15 cellular contexts compared by ENCODE assay signal in genomic region chr20:6058684-6059295, GRCh38. TPM values are rescaled to one million over a fixed set of nuclear protein-coding genes. Genes with fewer than 3 reads are reported as not detected.
A peak's percentile ranks its signal among the peaks of the same experiment; 100 is the strongest.
DNase-seq lines count a peak whose midpoint lies in the region; ATAC-seq, FAIRE-seq and TF ChIP-seq lines count a peak whose summit lies in the region.
"Had no signal": no experiment of that assay in that cellular context is flagged by ENCODE, and none has a peak within 500 bp of the region (broad histone marks: within the 10 kb centered on the region; RNA-seq: fewer than 3 reads in every experiment).

No MANE protein-coding gene starts in this region.

- peak; percentile 63 for DNase-seq in NCI-H2196 (lab: John Stamatoyannopoulos, UW; ENCODE audit: unreplicated experiment)
- peak; percentile 57 for DNase-seq in bronchial epithelial cell (ENCODE audit: low read depth)
- DNase-seq in pancreas, result peak in 1 of 6 donors; percentile 34
- no peak for DNase-seq in islet precursor cell
- no peak for DNase-seq in H54 (ENCODE audit: insufficient read length, low spot score)
- DNase-seq: activated B cell treated with CpG ODN at 0.5 μM for 24 hours; activated T-cell treated with anti-CD3 and anti-CD28 coated beads, Interleukin-2, amount 50 U/mL, for 24 hours; BE2C; EL; stimulated activated CD4-positive, alpha-beta T cell treated with anti-CD3 and anti-CD28 coated beads, Interleukin-2, amount 100 ng/mL, for 48 hours; stimulated activated naive B cell treated with anti-CD40 and anti-IgM and Interleukin-4, amounts not matched to agents 10 μg/mL and 1 μg/mL and 100 μg/mL, for 72 hours had no signal

- H3K9ac ChIP-seq in HUES48 (ENCODE audit: low read depth, low read length), result no peak overlapping the region

- H3K4me3 ChIP-seq in HUES48 (ENCODE audit: low read depth, low read length) (no peak overlapping the region), bronchial epithelial cell (ENCODE audit: low read depth, low read length) (no peak overlapping the region), pancreas (no peak overlapping the region)

- H3K27ac ChIP-seq in HUES48 (ENCODE audit: low read depth, low read length) (peak overlapping the region; percentile 39), pancreas (peak overlapping the region in 3 of 4 donors; percentile 36 to 67 (median 58))
- H3K27ac ChIP-seq: HL-60 had no signal

- WGBS in pancreas, 2 donors, result 5 to 6% methylated on average over 7 of the region's 7 CpGs

- H3K9me3 ChIP-seq in HUES48 (ENCODE audit: control insufficient read depth, insufficient read depth, low read length) (no peaks in the 10 kb centered on the region), pancreas (no peaks in the 10 kb centered on the region)
- H3K9me3 ChIP-seq: BE2C had no signal

- no peak for TF ChIP-seq POLR2A in H54 (IDR thresholded peaks at IDR 0.05; ENCODE audit: low read depth, low read length)

- H3K4me1 ChIP-seq in HUES48 (ENCODE audit: control insufficient read depth, insufficient read depth, low read length) (peaks cover 6% of the 10 kb centered on the region), pancreas (peaks cover 7 to 10% (median 8%) of the 10 kb centered on the region in 3 donors)

- FAIRE-seq in bronchial epithelial cell (lab: Jason Lieb, UNC) (peak; percentile 43), pancreas (lab: Jason Lieb, UNC) (no peak), H54 (lab: Jason Lieb, UNC) (no peak)

- TF ChIP-seq CTCF in bronchial epithelial cell (IDR thresholded peaks at IDR 0.05; ENCODE audit: insufficient read depth, low read length, severe bottlenecking) (no peak), pancreas (IDR thresholded peaks at IDR 0.05) (no peak)

- ATAC-seq in pancreas (peak; percentile 66 to 91 (median 87)), GM18858 (IDR thresholded peaks at IDR 0.05; ENCODE audit: unreplicated experiment) (no peak)
- ATAC-seq: stimulated activated naive B cell treated with anti-CD40 and anti-IgM and Interleukin-4, amounts not matched to agents 10 μg/mL and 1 μg/mL and 100 μg/mL, for 72 hours had no signal

- H3K27me3 ChIP-seq in HUES48 (ENCODE audit: control insufficient read depth, insufficient read depth, low read length) (peaks cover 7% of the 10 kb centered on the region), bronchial epithelial cell (ENCODE audit: control insufficient read depth, insufficient read depth, low read length) (no peaks in the 10 kb centered on the region), pancreas (no peaks in the 10 kb centered on the region)

- H3K36me3 ChIP-seq in HUES48 (ENCODE audit: control insufficient read depth, insufficient read depth, low read length) (no peaks in the 10 kb centered on the region), bronchial epithelial cell (ENCODE audit: control insufficient read depth, insufficient read depth, low read length) (no peaks in the 10 kb centered on the region), pancreas (no peaks in the 10 kb centered on the region)
- H3K36me3 ChIP-seq: BE2C had no signal

- intact Hi-C loops in pancreas (cut with DNase I), result no loop called here

RNA-seq across cellular contexts. Expression of gene LRRN4, which starts 4.9 kb away (rescaled TPM):
- total RNA-seq in bronchial epithelial cell (not detected in 2 replicates), pancreas (1 to 10 TPM; 1.5 to 7.9 (median 2.7) TPM)
- polyA plus RNA-seq in pancreas, result 1 to 10 TPM in 1 of 2 donors, under 1 TPM in 1; 0.66 to 2.7 TPM
- total RNA-seq: activated B cell treated with CpG ODN at 0.5 μM for 24 hours, MCF 10A had no signal

RNA-seq across cellular contexts. Expression of gene CRLS1, which starts 52.9 kb away (rescaled TPM):
- 21.9 and 38.4 TPM in 2 replicates for total RNA-seq in bronchial epithelial cell
- total RNA-seq in pancreas, result 10 to 100 TPM; 15.5 to 23.7 (median 20.7) TPM
- polyA plus RNA-seq in pancreas, result 10 to 100 TPM; 36.8 to 39.4 TPM

Comparison
In these comparisons a context has a peak if more than half of its experiments do, and no peak if none do; other contexts are left out.
1. DNase-seq: peak in NCI-H2196 (single experiment) and bronchial epithelial cell (single experiment); none in islet precursor cell (single experiment) and H54 (single experiment).